Comparison of ENCODE assay signal across 17 cellular contexts in genomic region chr4:186703510-186703909, GRCh38. TPM values are rescaled to one million over a fixed set of nuclear protein-coding genes. Genes with fewer than 3 reads are reported as not detected.
"Had no signal": no experiment of that assay in that cellular context is flagged by ENCODE, and none has a peak within 500 bp of the region (broad histone marks: within the 10 kb centered on the region; RNA-seq: fewer than 3 reads in every experiment).

No MANE protein-coding gene starts in this region.

- H3K27me3 ChIP-seq: thyroid gland had no signal

- FAIRE-seq: bronchial epithelial cell had no signal

- H3K4me1 Mint-ChIP-seq: activated naive CD8-positive, alpha-beta T cell treated with anti-CD3 and anti-CD28 coated beads, Interleukin-2, amount 50 U/mL, for 24 hours; activated T-helper 17 cell treated with anti-CD3 and anti-CD28 coated beads, Interleukin-2, amount 50 U/mL, for 72 hours; naive thymus-derived CD8-positive, alpha-beta T cell; stimulated activated memory B cell treated with anti-CD40 and anti-IgM and Interleukin-4, amounts not matched to agents 10 μg/mL and 1 μg/mL and 100 μg/mL, for 72 hours had no signal

- H3K27ac ChIP-seq: thyroid gland, VCaP had no signal

- H3K27me3 Mint-ChIP-seq: activated naive CD8-positive, alpha-beta T cell treated with anti-CD3 and anti-CD28 coated beads, Interleukin-2, amount 50 U/mL, for 24 hours; activated T-helper 17 cell treated with anti-CD3 and anti-CD28 coated beads, Interleukin-2, amount 50 U/mL, for 72 hours; naive thymus-derived CD8-positive, alpha-beta T cell; stimulated activated memory B cell treated with anti-CD40 and anti-IgM and Interleukin-4, amounts not matched to agents 10 μg/mL and 1 μg/mL and 100 μg/mL, for 72 hours had no signal

- H3K36me3 Mint-ChIP-seq: naive thymus-derived CD8-positive, alpha-beta T cell; stimulated activated memory B cell treated with anti-CD40 and anti-IgM and Interleukin-4, amounts not matched to agents 10 μg/mL and 1 μg/mL and 100 μg/mL, for 72 hours had no signal

- H3K27ac Mint-ChIP-seq: activated naive CD4-positive, alpha-beta T cell treated with anti-CD3 and anti-CD28 coated beads for 36 hours; activated naive CD8-positive, alpha-beta T cell treated with anti-CD3 and anti-CD28 coated beads, Interleukin-2, amount 50 U/mL, for 24 hours; activated T-helper 17 cell treated with anti-CD3 and anti-CD28 coated beads, Interleukin-2, amount 50 U/mL, for 72 hours; stimulated activated memory B cell treated with anti-CD40 and anti-IgM and Interleukin-4, amounts not matched to agents 10 μg/mL and 1 μg/mL and 100 μg/mL, for 72 hours had no signal

- H3K4me3 Mint-ChIP-seq: activated naive CD4-positive, alpha-beta T cell treated with anti-CD3 and anti-CD28 coated beads for 36 hours; activated naive CD8-positive, alpha-beta T cell treated with anti-CD3 and anti-CD28 coated beads, Interleukin-2, amount 50 U/mL, for 24 hours; activated T-helper 17 cell treated with anti-CD3 and anti-CD28 coated beads, Interleukin-2, amount 50 U/mL, for 72 hours; naive thymus-derived CD8-positive, alpha-beta T cell; stimulated activated memory B cell treated with anti-CD40 and anti-IgM and Interleukin-4, amounts not matched to agents 10 μg/mL and 1 μg/mL and 100 μg/mL, for 72 hours had no signal

- DNase-seq: activated CD4-positive, alpha-beta T cell treated with anti-CD3 and anti-CD28 coated beads for 1 hour; activated CD4-positive, alpha-beta T cell treated with anti-CD3 and anti-CD28 coated beads, Interleukin-2, amount 50 U/mL, for 48 hours; activated naive CD4-positive, alpha-beta T cell treated with anti-CD3 and anti-CD28 coated beads for 36 hours; activated naive CD8-positive, alpha-beta T cell treated with anti-CD3 and anti-CD28 coated beads, Interleukin-2, amount 50 U/mL, for 24 hours; aorta; effector CD4-positive, alpha-beta T cell; foreskin melanocyte; naive thymus-derived CD8-positive, alpha-beta T cell; occipital lobe; stimulated activated CD4-positive, alpha-beta T cell treated with anti-CD3 and anti-CD28 coated beads, Interleukin-2, amount 100 ng/mL, for 48 hours; thyroid gland had no signal

- H3K4me3 ChIP-seq: mucosa of descending colon, thyroid gland had no signal

- ATAC-seq: activated naive CD8-positive, alpha-beta T cell treated with anti-CD3 and anti-CD28 coated beads, Interleukin-2, amount 50 U/mL, for 24 hours; activated T-helper 17 cell treated with anti-CD3 and anti-CD28 coated beads, Interleukin-2, amount 50 U/mL, for 72 hours; naive thymus-derived CD8-positive, alpha-beta T cell; SK-N-SH treated with all-trans-retinoic acid at 6 μM for 48 hours; stimulated activated memory B cell treated with anti-CD40 and anti-IgM and Interleukin-4, amounts not matched to agents 10 μg/mL and 1 μg/mL and 100 μg/mL, for 72 hours had no signal

- H3K9me3 ChIP-seq: mucosa of descending colon, thyroid gland had no signal

RNA-seq across cellular contexts. Expression of gene FAT1, which starts 20.1 kb away (rescaled TPM):
- total RNA-seq: activated T-helper 17 cell treated with anti-CD3 and anti-CD28 coated beads, Interleukin-2, amount 50 U/mL, for 72 hours; naive thymus-derived CD8-positive, alpha-beta T cell had no signal
- polyA plus RNA-seq: naive thymus-derived CD8-positive, alpha-beta T cell had no signal
